8 cellular contexts compared by ENCODE assay signal in the genomic region with DNA sequence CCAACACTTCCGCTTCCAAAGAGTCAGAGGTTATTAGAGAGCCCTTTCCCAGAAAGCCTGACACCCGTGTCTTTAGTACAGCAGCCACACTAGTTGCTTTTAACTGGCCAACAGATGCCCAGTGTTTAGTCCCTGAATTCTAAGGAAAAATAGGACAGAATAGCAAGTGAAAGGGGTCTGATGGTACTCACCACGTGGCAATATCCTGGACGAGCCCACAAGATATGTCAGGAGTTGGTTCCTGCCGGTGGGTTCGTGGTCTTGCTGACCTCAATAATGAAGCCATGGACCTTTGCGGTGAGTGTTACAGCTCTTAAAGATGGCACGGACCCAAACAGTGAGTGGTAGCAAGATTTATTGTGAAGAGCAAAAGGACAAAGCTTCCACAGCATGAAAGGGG. TPM values are rescaled to one million over a fixed set of nuclear protein-coding genes. Genes with fewer than 3 reads are reported as not detected.
A peak's percentile ranks its signal among the peaks of the same experiment; 100 is the strongest.
DNase-seq lines count a peak whose midpoint lies in the region; TF ChIP-seq lines count a peak whose summit lies in the region.
"Not testable (repeated sequence)": the region's sequence is repeated elsewhere in the genome, so short reads cannot be mapped to it uniquely, and the experiment has no call there.

No MANE protein-coding gene starts in this region.

- not testable (repeated sequence) for H3K9ac ChIP-seq in mesendoderm (ENCODE audit: low read length)

- H3K23ac ChIP-seq in mesendoderm (ENCODE audit: low read length): not testable (repeated sequence)

- not testable (repeated sequence) for H2BK5ac ChIP-seq in mesendoderm (ENCODE audit: low read length)

- CTCF ChIA-PET in HEK293 (lab: Yijun Ruan, JAX): interaction anchor here (0.6 kb wide), 2 partner anchors 41 to 76 kb away, joined by 3 to 4 read pairs; no protein-coding TSS in a partner anchor

- not testable (repeated sequence) for TF ChIP-seq POLR2A in NB4 (IDR thresholded peaks at IDR 0.05; ENCODE audit: extremely low read depth, insufficient read length)

- not testable (repeated sequence) for H2BK15ac ChIP-seq in mesendoderm (replicated peaks; ENCODE audit: low read depth)

- DNase-seq in DMS 273 (lab: John Stamatoyannopoulos, UW; ENCODE audit: unreplicated experiment) (peak; percentile 32), NB4 (ENCODE audit: low read depth) (peak; percentile 20), RPMI7951 (ENCODE audit: low read depth) (peak; percentile 15), amniotic epithelial cell (ENCODE audit: low read depth) (peak; percentile 55), endothelial cell (ENCODE audit: low spot score) (peak; percentile 7), fibroblast of villous mesenchyme (ENCODE audit: low read depth) (peak; percentile 13), mesendoderm (peak; percentile 59)

- not testable (repeated sequence) for H3K4ac ChIP-seq in mesendoderm (ENCODE audit: low read depth, low read length)

- H3K79me1 ChIP-seq in mesendoderm (ENCODE audit: low read length): not testable (repeated sequence)

- not testable (repeated sequence) for H3K9me3 ChIP-seq in HEK293 (ENCODE audit: control insufficient read depth, insufficient read depth, low read depth, low read length)

- H3K27ac Mint-ChIP-seq in endothelial cell (ENCODE audit: unreplicated experiment): not testable (repeated sequence)

- H3K4me3 ChIP-seq in HEK293 (ENCODE audit: low read depth, low read length); NB4 (ENCODE audit: low read depth, low read length); fibroblast of villous mesenchyme (ENCODE audit: low read depth, low read length); mesendoderm (ENCODE audit: low read length): not testable (repeated sequence)

- not testable (repeated sequence) for H3K27me3 ChIP-seq in mesendoderm (ENCODE audit: insufficient read depth, low read length, poor library complexity)

- TF ChIP-seq CTCF in HEK293 (tag by site-specific recombination; IDR thresholded peaks at IDR 0.05); NB4 (IDR thresholded peaks at IDR 0.05; ENCODE audit: low read depth, low read length); endothelial cell (IDR thresholded peaks at IDR 0.05; ENCODE audit: unreplicated experiment); fibroblast of villous mesenchyme (IDR thresholded peaks at IDR 0.05; ENCODE audit: insufficient read depth, low read depth, low read length): not testable (repeated sequence)

- peaks cover 19% of the 10 kb centered on the region for H3K36me3 Mint-ChIP-seq in endothelial cell (ENCODE audit: low read depth, unreplicated experiment)

- not testable (repeated sequence) for H3K18ac ChIP-seq in mesendoderm (ENCODE audit: low read length)

- not testable (repeated sequence) for H3K4me3 Mint-ChIP-seq in endothelial cell (ENCODE audit: unreplicated experiment)

- H3K4me1 ChIP-seq in HEK293 (ENCODE audit: control insufficient read depth, insufficient read depth, low read length); mesendoderm (ENCODE audit: control insufficient read depth, low read depth, low read length): not testable (repeated sequence)

- H3K27ac ChIP-seq in HEK293 (ENCODE audit: extremely low read depth, low read depth, low read length); mesendoderm (ENCODE audit: low read depth, low read length): not testable (repeated sequence)

- not testable (repeated sequence) for H2BK120ac ChIP-seq in mesendoderm (ENCODE audit: low read depth, low read length)

- H4K8ac ChIP-seq in mesendoderm (ENCODE audit: low read depth, low read length): not testable (repeated sequence)

- H3K4me2 ChIP-seq in mesendoderm (ENCODE audit: low read length): not testable (repeated sequence)

- not testable (repeated sequence) for H3K56ac ChIP-seq in mesendoderm (ENCODE audit: low read length)

- H3K4me1 Mint-ChIP-seq in endothelial cell (ENCODE audit: unreplicated experiment): not testable (repeated sequence)

- H3K9me3 Mint-ChIP-seq in endothelial cell (ENCODE audit: unreplicated experiment): not testable (repeated sequence)

- no CpG with 5 or more reads among the region's 8 CpGs for WGBS in mesendoderm (ENCODE audit: extremely low coverage, insufficient coverage, low lambda C conversion rate)

- not testable (repeated sequence) for H3K79me2 ChIP-seq in mesendoderm (ENCODE audit: control insufficient read depth, insufficient read depth, low read length)

- H3K36me3 ChIP-seq in HEK293 (ENCODE audit: control insufficient read depth in 2 of 2, insufficient read depth in 1 of 2, low read length in 2 of 2); mesendoderm (ENCODE audit: control insufficient read depth, insufficient read depth, low read length): not testable (repeated sequence)

- not testable (repeated sequence) for H2AK5ac ChIP-seq in mesendoderm (ENCODE audit: low read length)

- not testable (repeated sequence) for H4K5ac ChIP-seq in mesendoderm (ENCODE audit: low read length)

- H3K27me3 Mint-ChIP-seq in endothelial cell (ENCODE audit: unreplicated experiment): not testable (repeated sequence)

- POLR2A ChIA-PET in HEK293 (lab: Yijun Ruan, JAX): not testable (repeated sequence)

TF ChIP-seq in HEK293, 187 proteins besides CTCF, POLR2A, EP300 and RAD21:
- peak; percentile 74 for TF ChIP-seq SETDB1 (IDR thresholded peaks at IDR 0.05; ENCODE audit: insufficient read length, low read length)

RNA-seq across cellular contexts. Expression of a gene that starts 16.3 kb away (rescaled TPM):
- 62.2 and 72.0 TPM in 2 replicates for total RNA-seq in RPMI7951 (2014; rRNA removed; shearing (Covaris generic))
- 69.6 TPM for total RNA-seq in endothelial cell (ENCODE audit: unreplicated experiment)
- 53.8 and 66.5 TPM in 2 replicates for total RNA-seq in fibroblast of villous mesenchyme
- 126 TPM for polyA plus RNA-seq in mesendoderm (2013, experiment 1 of 2)
- 122 TPM for polyA plus RNA-seq in mesendoderm (2013, experiment 2 of 2)

Comparison
In these comparisons a context has a peak if more than half of its experiments do, and no peak if none do; other contexts are left out.
1. DNase-seq: peak in every context shown above with its lines; median percentile 59 in mesendoderm; 55 in amniotic epithelial cell; 32 in DMS 273; 20 in NB4; 15 in RPMI7951; 13 in fibroblast of villous mesenchyme; 7 in endothelial cell.